Comparison of ENCODE assay signal across 11 cellular contexts in genomic region chrX:72712094-72712755, GRCh38.
A peak's percentile ranks its signal among the peaks of the same experiment; 100 is the strongest.
DNase-seq lines count a peak whose midpoint lies in the region; ATAC-seq lines count a peak whose summit lies in the region.
"Had no signal": no experiment of that assay in that cellular context is flagged by ENCODE, and none has a peak within 500 bp of the region (broad histone marks: within the 10 kb centered on the region; RNA-seq: fewer than 3 reads in every experiment).

No MANE protein-coding gene starts in this region.

- H3K27ac ChIP-seq in epithelial cell of prostate = peak overlapping the region; percentile 75
- H3K27ac ChIP-seq: SK-N-MC had no signal

- DNase-seq in DMS 273 (lab: John Stamatoyannopoulos, UW; ENCODE audit: unreplicated experiment) (peak; percentile 25), DMS 273 treated with DMSO at 0.1 percent for 48 hours (lab: John Stamatoyannopoulos, UW) (no peak), OCI-M1 (lab: John Stamatoyannopoulos, UW) (peak; percentile 87), epithelial cell of prostate (ENCODE audit: low read depth, low spot score) (no peak), skeletal muscle cell (ENCODE audit: low read depth) (no peak), CD1c-positive myeloid dendritic cell (ENCODE audit: extremely low spot score) (no peak), anterior cingulate cortex (lab: John Stamatoyannopoulos, UW) (no peak)
- DNase-seq: left cardiac atrium, NCI-H1694 treated with DMSO at 0.1 percent for 48 hours had no signal

- H3K4me3 ChIP-seq in skeletal muscle cell (ENCODE audit: low read depth, low read length) = peak overlapping the region; percentile 51
- H3K4me3 ChIP-seq: SK-N-MC had no signal

- no peak for ATAC-seq in GM18511 (IDR thresholded peaks at IDR 0.05; ENCODE audit: unreplicated experiment)
- ATAC-seq: left cardiac atrium had no signal

Comparison
In these comparisons a context has a peak if more than half of its experiments do, and no peak if none do; other contexts are left out.
1. DNase-seq: peak in DMS 273 (single experiment) and OCI-M1 (single experiment); none in DMS 273 treated with DMSO at 0.1 percent for 48 hours (single experiment), epithelial cell of prostate (single experiment), skeletal muscle cell (single experiment), CD1c-positive myeloid dendritic cell (single experiment) and anterior cingulate cortex (0 of 58).